ENCODE assay signal across 8 cellular contexts in the genomic region with DNA sequence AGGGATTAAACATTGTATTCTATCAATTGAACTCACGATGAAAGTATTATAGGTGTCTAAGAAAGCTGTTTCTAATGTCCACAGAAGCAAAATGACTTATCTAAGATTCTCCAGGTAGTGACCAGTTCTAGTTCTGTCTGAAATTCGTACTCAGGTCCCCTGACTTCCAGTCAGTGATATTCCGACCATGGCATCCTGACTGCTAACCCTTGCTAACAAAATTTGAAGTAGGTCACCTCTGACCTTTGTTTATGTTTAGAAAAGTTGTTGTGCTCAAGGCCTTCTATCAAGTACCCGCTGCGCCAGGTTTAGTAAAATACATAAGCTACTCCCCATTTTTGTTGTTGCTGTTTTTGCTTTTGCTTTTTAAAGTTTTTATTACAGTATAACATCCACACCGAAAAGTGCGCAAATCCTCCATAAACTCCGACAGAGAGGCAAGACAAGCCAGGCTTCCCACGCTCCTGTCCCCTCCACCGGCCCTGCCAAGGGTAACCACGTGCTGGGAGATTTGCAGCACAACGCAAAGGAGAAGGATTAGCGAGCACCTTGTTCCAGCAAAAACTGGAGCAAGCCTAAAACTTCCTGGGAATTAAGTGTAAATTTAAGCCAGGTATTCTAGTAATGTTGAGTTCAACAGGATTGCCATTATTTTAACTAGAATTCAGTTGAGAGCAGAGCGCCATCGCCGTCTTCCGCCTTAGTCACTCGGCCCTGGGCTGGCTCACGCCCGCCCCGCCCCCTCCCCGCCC. TPM values are rescaled to one million over a fixed set of nuclear protein-coding genes. Genes with fewer than 3 reads are reported as not detected.
A peak's percentile ranks its signal among the peaks of the same experiment; 100 is the strongest.
DNase-seq lines count a peak whose midpoint lies in the region; ATAC-seq, FAIRE-seq and TF ChIP-seq lines count a peak whose summit lies in the region.

No MANE protein-coding gene starts in this region.

- peak; percentile 30 for ATAC-seq in GM18868 (IDR thresholded peaks at IDR 0.05; ENCODE audit: unreplicated experiment)
- ATAC-seq in HG03095 (IDR thresholded peaks at IDR 0.05; ENCODE audit: unreplicated experiment): peak; percentile 28

- H3K27ac ChIP-seq in ACC112 (ENCODE audit: low read depth, low read length) (peak overlapping the region; percentile 61), ascending aorta (peak overlapping the region; percentile 98 to 99), small intestine (ENCODE audit: low read depth in 1 of 2, low read length in 1 of 2) (peak overlapping the region; percentile 81 to 97)

- WGBS in small intestine, 3 donors: 24 to 32% (median 30%) methylated on average over 16 to 22 of the region's 22 CpGs

- peaks cover 0 to 4% (median 0%) of the 10 kb centered on the region in 6 donors for H3K9me3 Mint-ChIP-seq in immature natural killer cell

- H2AFZ ChIP-seq in ACC112 (ENCODE audit: low read length, unreplicated experiment): peak overlapping the region; percentile 97

- H3K4me3 ChIP-seq in ACC112 (ENCODE audit: low read depth, low read length) (peak overlapping the region; percentile 77), ascending aorta (peak overlapping the region; percentile 56 to 75), small intestine (ENCODE audit: low read depth in 1 of 2, low read length in 2 of 2) (peak overlapping the region in 1 of 2 donors; percentile 12)

- H3K79me2 ChIP-seq in ACC112 (ENCODE audit: control insufficient read depth, insufficient read depth, low read length, unreplicated experiment): peaks cover 19% of the 10 kb centered on the region

- intact Hi-C loops in ascending aorta (cut with DNase I): loop anchor here (1.0 to 5.0 kb wide), 8 partner anchors 46 to 959 kb away; a partner anchor contains a TSS

- H3K4me3 Mint-ChIP-seq in immature natural killer cell: peak overlapping the region; percentile 82 to 90 (median 85)

- peaks cover 24 to 45% of the 10 kb centered on the region in 2 donors for H3K4me1 Mint-ChIP-seq in immature natural killer cell

- H3K27ac Mint-ChIP-seq in immature natural killer cell: peak overlapping the region; percentile 95 to 98 (median 96)

- H3K36me3 ChIP-seq in ACC112 (ENCODE audit: insufficient read depth, low read length) (no peaks in the 10 kb centered on the region), ascending aorta (no peaks in the 10 kb centered on the region), small intestine (ENCODE audit: control insufficient read depth in 2 of 2, insufficient read depth in 2 of 2, low read length in 2 of 2) (no peaks in the 10 kb centered on the region)

- H3K36me3 Mint-ChIP-seq in immature natural killer cell: peaks cover 0 to 3% (median 0%) of the 10 kb centered on the region in 3 donors

- TF ChIP-seq CTCF in ascending aorta (IDR thresholded peaks at IDR 0.05): no peak

- H3K4me1 ChIP-seq in ACC112 (ENCODE audit: control insufficient read depth, insufficient read depth, low read length, unreplicated experiment) (peaks cover 13% of the 10 kb centered on the region), ascending aorta (peaks cover 3 to 10% of the 10 kb centered on the region in 2 donors), small intestine (ENCODE audit: control insufficient read depth in 2 of 2, insufficient read depth in 1 of 2, low read depth in 1 of 2, low read length in 1 of 2) (no peaks in the 10 kb centered on the region)

- DNase-seq in NCI-H446 (lab: John Stamatoyannopoulos, UW) (peak; percentile 66 to 76), ascending aorta (ENCODE audit: low spot score in 2 of 2) (no peak), immature natural killer cell (no peak), small intestine (no peak), RCC 7860 (ENCODE audit: low spot score) (no peak)

- peaks cover 10 to 21% (median 17%) of the 10 kb centered on the region in 3 donors for H3K27me3 Mint-ChIP-seq in immature natural killer cell (ENCODE audit: low read depth in 3 of 3)

- FAIRE-seq in small intestine (lab: Jason Lieb, UNC): no peak
- FAIRE-seq in RCC 7860 (lab: Jason Lieb, UNC): no peak

- H3K27me3 ChIP-seq in ACC112 (ENCODE audit: insufficient read depth, low read length) (no peaks in the 10 kb centered on the region), ascending aorta (no peaks in the 10 kb centered on the region), small intestine (ENCODE audit: control insufficient read depth in 2 of 2, insufficient read depth in 2 of 2, low read length in 2 of 2) (no peaks in the 10 kb centered on the region)

- H3K9me3 ChIP-seq in ascending aorta: no peaks in the 10 kb centered on the region
- H3K9me3 ChIP-seq in small intestine (ENCODE audit: control insufficient read depth, low read depth): no peaks in the 10 kb centered on the region

RNA-seq across cellular contexts. Expression of a gene that starts 17.9 kb away (rescaled TPM):
- 20.6 TPM for total RNA-seq in ascending aorta
- 100 to 1,000 TPM; 140 to 232 (median 209) TPM for polyA plus RNA-seq in immature natural killer cell
- polyA plus RNA-seq in small intestine: 10 to 100 TPM; 47.0 to 62.7 (median 56.2) TPM

RNA-seq across cellular contexts. Expression of a gene that starts 20.2 kb away (rescaled TPM):
- not detected for total RNA-seq in ascending aorta
- not detected for polyA plus RNA-seq in immature natural killer cell
- polyA plus RNA-seq in small intestine: under 1 TPM in 1 of 3 donors, not detected in 2; 0.48 TPM

Comparison
In these comparisons a context has a peak if more than half of its experiments do, and no peak if none do; other contexts are left out.
1. DNase-seq: peak in NCI-H446 (2 of 2); none in ascending aorta (0 of 2), immature natural killer cell (0 of 3), small intestine (single experiment) and RCC 7860 (single experiment).
2. Peak in every context shown above with its lines, with median percentiles within 50 percentile points of each other: H3K27ac ChIP-seq.